ENCODE assay signal across 25 cellular contexts in the genomic region with DNA sequence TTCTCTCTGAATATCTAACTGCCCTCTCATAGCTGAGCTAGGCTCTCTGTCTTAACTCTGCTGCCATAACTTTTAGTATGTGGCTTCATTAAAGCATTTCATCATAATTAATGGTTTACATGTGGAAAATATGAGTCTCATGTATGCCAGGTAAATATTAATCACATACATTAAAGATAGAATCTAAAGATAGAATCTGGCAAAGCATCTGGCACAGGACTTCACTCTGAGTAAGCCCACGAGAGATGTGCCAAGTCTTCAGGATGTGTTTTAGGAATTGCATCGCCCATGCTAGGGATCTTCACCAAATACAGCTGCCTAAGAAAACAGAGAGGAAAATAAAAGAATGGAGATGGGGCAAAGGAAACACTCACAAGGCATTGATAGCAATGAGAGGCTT.
DNase-seq lines count a peak whose midpoint lies in the region; ATAC-seq and TF ChIP-seq lines count a peak whose summit lies in the region.
"Had no signal": no experiment of that assay in that cellular context is flagged by ENCODE, and none has a peak within 500 bp of the region (broad histone marks: within the 10 kb centered on the region; RNA-seq: fewer than 3 reads in every experiment).

No MANE protein-coding gene starts in this region.

- ATAC-seq in left lobe of liver = no peak
- ATAC-seq in psoas muscle = no peak
- ATAC-seq: activated T-cell treated with anti-CD3 and anti-CD28 coated beads, Interleukin-2, amount 50 U/mL, for 72 hours; naive thymus-derived CD8-positive, alpha-beta T cell; WTC11 had no signal

- no peaks in the 10 kb centered on the region for H3K27me3 ChIP-seq in psoas muscle (ENCODE audit: insufficient read depth in 3 of 3, low read length in 2 of 3)
- H3K27me3 ChIP-seq: cardiac muscle cell, esophagus squamous epithelium, Peyer's patch, spleen had no signal

- H3K36me3 ChIP-seq in psoas muscle (ENCODE audit: insufficient read depth in 1 of 2, low read depth in 1 of 2) = no peaks in the 10 kb centered on the region
- H3K36me3 ChIP-seq: cardiac muscle cell, esophagus squamous epithelium, Peyer's patch, spleen had no signal

- in situ Hi-C loops in astrocyte of the spinal cord (cut with HindIII; ENCODE audit: low sequenced_read_pairs) = no loop called here

- no peaks in the 10 kb centered on the region for H3K9me3 ChIP-seq in psoas muscle
- H3K9me3 ChIP-seq: Caco-2, esophagus squamous epithelium, Peyer's patch, spleen had no signal

- H3K4me1 ChIP-seq in psoas muscle = no peaks in the 10 kb centered on the region
- H3K4me1 ChIP-seq: Caco-2, esophagus squamous epithelium, Peyer's patch, spleen had no signal

- TF ChIP-seq CTCF in AG09319 (IDR thresholded peaks at IDR 0.05; ENCODE audit: low read depth, low read length) (no peak), astrocyte of the spinal cord (IDR thresholded peaks at IDR 0.05; ENCODE audit: low read depth, low read length) (no peak), fibroblast of the aortic adventitia (IDR thresholded peaks at IDR 0.05; ENCODE audit: insufficient read depth, low read length) (no peak), psoas muscle (IDR thresholded peaks at IDR 0.05) (no peak)

- DNase-seq in AG09319 (ENCODE audit: extremely low read depth, low read depth) (peak; percentile 20), HCEC 1CT (peak; percentile 59), astrocyte of the spinal cord (ENCODE audit: low read depth, low spot score) (peak; percentile 31), fibroblast of the aortic adventitia (ENCODE audit: low read depth) (peak; percentile 90), left lobe of liver (ENCODE audit: low spot score) (no peak), psoas muscle (no peak), NCI-H2196 (lab: John Stamatoyannopoulos, UW; ENCODE audit: unreplicated experiment) (no peak)
- no peak for DNase-seq in activated CD8-positive, alpha-beta memory T cell treated with anti-CD3 and anti-CD28 coated beads for 24 hours
- DNase-seq: activated CD4-positive, alpha-beta T cell treated with anti-CD3 and anti-CD28 coated beads, Interleukin-2, amount 50 U/mL, for 1 hour; activated naive CD4-positive, alpha-beta T cell treated with Interleukin-2 at 50 U/mL for 16 hours; activated T-cell treated with anti-CD3 and anti-CD28 coated beads, Interleukin-2, amount 50 U/mL, for 72 hours; Caco-2; dermis blood vessel endothelial cell; esophagus squamous epithelium; glutamatergic neuron; naive thymus-derived CD8-positive, alpha-beta T cell; NCI-H1105; NCI-H1930; NCI-H69; Peyer's patch; SIG-M5; spleen had no signal

- no peak overlapping the region for H3K27ac ChIP-seq in psoas muscle
- H3K27ac ChIP-seq: C4-2B, cardiac muscle cell, esophagus squamous epithelium, Peyer's patch, spleen had no signal

- H3K4me3 ChIP-seq in astrocyte of the spinal cord (ENCODE audit: low read depth, low read length) (no peak overlapping the region), fibroblast of the aortic adventitia (ENCODE audit: low read depth, low read length) (no peak overlapping the region), psoas muscle (no peak overlapping the region)
- H3K4me3 ChIP-seq: cardiac muscle cell, esophagus squamous epithelium, Peyer's patch, spleen had no signal

- intact Hi-C loops in psoas muscle (cut with DNase I) = no loop called here

- WGBS in psoas muscle, 3 donors = 42 to 63% (median 55%) methylated on average over 2 of the region's 2 CpGs

Comparison
In these comparisons a context has a peak if more than half of its experiments do, and no peak if none do; other contexts are left out.
1. DNase-seq: peak in AG09319 (single experiment), HCEC 1CT (single experiment), astrocyte of the spinal cord (single experiment) and fibroblast of the aortic adventitia (single experiment); none in activated CD8-positive, alpha-beta memory T cell treated with anti-CD3 and anti-CD28 coated beads for 24 hours (single experiment), left lobe of liver (single experiment), psoas muscle (0 of 2) and NCI-H2196 (single experiment).